Comparison of ENCODE assay signal across 11 cellular contexts in genomic region chr1:198099755-198100154, GRCh38.
"Had no signal": no experiment of that assay in that cellular context is flagged by ENCODE, and none has a peak within 500 bp of the region (broad histone marks: within the 10 kb centered on the region; RNA-seq: fewer than 3 reads in every experiment).

No MANE protein-coding gene starts in this region.

- H3K9me3 Mint-ChIP-seq: GM23338, H9, HFFc6 had no signal

- ATAC-seq: GM23338, HCT116 had no signal

- H3K27ac ChIP-seq: GM23248 had no signal

- H2AFZ ChIP-seq: GM23248, GM23338 had no signal

- FAIRE-seq: H1, H54 had no signal

- H3K4me1 ChIP-seq: HAP-1 had no signal

- DNase-seq: GOT3, H7, H9, HCEC 1CT, HFFc6 had no signal

- H3K4me2 ChIP-seq: GM23338 had no signal

- H3K36me3 ChIP-seq: HAP-1 had no signal

- H3K4me3 Mint-ChIP-seq: GM23338, H9, HFFc6 had no signal

- H3K4me3 ChIP-seq: GM23248, GM23338, HAP-1 had no signal

- H3K9ac ChIP-seq: GM23248 had no signal

- H3K27ac Mint-ChIP-seq: GM23338, H9, HFFc6 had no signal

- H3K9me3 ChIP-seq: HAP-1 had no signal
